Comparison of ENCODE assay signal across 8 cellular contexts in the genomic region with DNA sequence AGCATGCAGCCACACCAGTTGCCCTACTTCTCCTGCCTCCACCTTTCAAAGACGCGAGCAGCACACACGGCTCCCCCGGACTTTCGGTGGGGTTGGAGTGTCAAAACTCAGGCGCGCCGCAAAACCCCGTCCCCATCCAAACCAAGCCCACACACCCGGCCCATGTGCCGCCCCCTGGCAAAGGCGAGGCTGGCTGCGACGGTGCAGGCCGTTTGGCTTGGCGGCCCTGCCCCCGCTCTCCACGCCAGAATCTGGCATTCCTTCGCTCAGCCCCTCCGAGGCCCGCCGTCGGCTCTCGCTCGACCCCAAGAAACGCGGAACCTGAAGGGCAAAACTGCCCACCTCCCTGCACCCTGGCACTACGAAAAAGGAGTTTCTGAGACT. TPM values are rescaled to one million over a fixed set of nuclear protein-coding genes. Genes with fewer than 3 reads are reported as not detected.
DNase-seq lines count a peak whose midpoint lies in the region; ATAC-seq and TF ChIP-seq lines count a peak whose summit lies in the region.
"Not testable (repeated sequence)": the region's sequence is repeated elsewhere in the genome, so short reads cannot be mapped to it uniquely, and the experiment has no call there.

No MANE protein-coding gene starts in this region.

- peak overlapping the region; percentile 52 for H3K4me2 ChIP-seq in HCT116 (ENCODE audit: low read length)

- not testable (repeated sequence) for H3K9me3 ChIP-seq in A673 (ENCODE audit: low read depth, low read length, poor library complexity, severe bottlenecking); HCT116 (ENCODE audit: control insufficient read depth in 1 of 2, insufficient read depth in 1 of 2, low read depth in 1 of 2, low read length in 2 of 2); iPS-15b (ENCODE audit: control insufficient read depth, insufficient read depth, low read length); neuron (ENCODE audit: low read length)

- DNase-seq in A673 (ENCODE audit: low spot score); HCT116 (ENCODE audit: low read depth, low spot score): not testable (repeated sequence)
- peak in 5 of 34 experiments; percentile 0 to 24 (median 4) for DNase-seq in T-cell
- peak; percentile 3 for DNase-seq in activated effector memory CD4-positive, alpha-beta T cell treated with Interleukin-2 at 50 U/mL for 16 hours
- DNase-seq in dorsolateral prefrontal cortex, result peak in 3 of 10 donors; percentile 1 to 39 (median 4)
- DNase-seq in stimulated activated CD8-positive, alpha-beta memory T cell treated with anti-CD3 and anti-CD28 coated beads, Interleukin-4, amount 100 ng/mL, for 48 hours, result peak; percentile 33

- not testable (repeated sequence) for H2AFZ ChIP-seq in HCT116 (ENCODE audit: low read depth, low read length, poor library complexity, severe bottlenecking); neuron (ENCODE audit: low read depth, low read length)

- not testable (repeated sequence) for H3K79me2 ChIP-seq in HCT116 (ENCODE audit: insufficient read depth, low read length)

- H3K4me3 ChIP-seq in A673 (ENCODE audit: low read depth, low read length, poor library complexity, severe bottlenecking), result peak overlapping the region; percentile 48
- peak overlapping the region; percentile 45 to 53 for H3K4me3 ChIP-seq in HCT116 (replicated peaks in 1 of 2; ENCODE audit: low read depth in 1 of 2, low read length in 2 of 2)
- peak overlapping the region; percentile 34 to 74 (median 60) for H3K4me3 ChIP-seq in dorsolateral prefrontal cortex
- H3K4me3 ChIP-seq in iPS-15b (ENCODE audit: low read depth, low read length), result peak overlapping the region; percentile 18
- peak overlapping the region; percentile 50 for H3K4me3 ChIP-seq in neuron (ENCODE audit: low read length)

- TF ChIP-seq RAD21 in HCT116 (IDR thresholded peaks at IDR 0.05; ENCODE audit: low read depth), result not testable (repeated sequence)

- H3K27ac ChIP-seq in A673 (ENCODE audit: low read depth, low read length, poor library complexity, severe bottlenecking); HCT116 (ENCODE audit: low read depth, low read length): not testable (repeated sequence)
- peak overlapping the region in 30 of 59 donors; percentile 30 to 85 (median 62) for H3K27ac ChIP-seq in dorsolateral prefrontal cortex

- RAD21 ChIA-PET in HCT116 (lab: Charles Lee; ENCODE audit: low non-redundant PET in 1 of 2, low total read pairs in 2 of 2, uncharacterized antibody in 2 of 2, unreplicated experiment in 2 of 2), result not testable (repeated sequence)

- H3K36me3 ChIP-seq in A673 (ENCODE audit: insufficient read depth, low read length, poor library complexity, severe bottlenecking); HCT116 (ENCODE audit: control insufficient read depth in 1 of 2, insufficient read depth in 2 of 2, low read length in 2 of 2); iPS-15b (ENCODE audit: control insufficient read depth, insufficient read depth, low read length); neuron (ENCODE audit: insufficient read depth, low read length): not testable (repeated sequence)

- not testable (repeated sequence) for H3K27ac Mint-ChIP-seq in T-cell

- not testable (repeated sequence) for TF ChIP-seq CTCF in A673 (conservative IDR thresholded peaks at IDR 0.05; ENCODE audit: low read depth, low read length); HCT116 (IDR thresholded peaks at IDR 0.05 in 2 of 3, conservative IDR thresholded peaks at IDR 0.05 in 1 of 3; ENCODE audit: borderline replicate concordance in 1 of 3, insufficient read depth in 1 of 3, low read depth in 2 of 3, low read length in 2 of 3); dorsolateral prefrontal cortex (IDR thresholded peaks at IDR 0.05 in 54 of 56, conservative IDR thresholded peaks at IDR 0.05 in 2 of 56; ENCODE audit: low read depth in 1 of 56, partially characterized antibody in 56 of 56)

- peak overlapping the region; percentile 59 for H3K9ac ChIP-seq in HCT116 (ENCODE audit: low read length)
- H3K9ac ChIP-seq in iPS-15b (ENCODE audit: low read depth, low read length), result not testable (repeated sequence)

- not testable (repeated sequence) for BruUV-seq in A673 (replicated peaks; lab: Mats Ljungman, UMichigan); HCT116 (replicated peaks; lab: Mats Ljungman, UMichigan)

- H3K36me3 Mint-ChIP-seq in T-cell, result not testable (repeated sequence)

- POLR2A ChIA-PET in A673 (lab: Charles Lee; ENCODE audit: low non-redundant PET); HCT116 (lab: Charles Lee); T-cell (lab: Charles Lee): not testable (repeated sequence)

- H3K9me2 ChIP-seq in HCT116 (ENCODE audit: insufficient read depth), result not testable (repeated sequence)

- H3K4me1 ChIP-seq in A673 (ENCODE audit: insufficient read depth, low read length, poor library complexity, severe bottlenecking); HCT116 (ENCODE audit: control insufficient read depth in 1 of 2, insufficient read depth in 2 of 2, low read length in 2 of 2); iPS-15b (ENCODE audit: control insufficient read depth, insufficient read depth, low read length); neuron (ENCODE audit: insufficient read depth, low read length): not testable (repeated sequence)

- not testable (repeated sequence) for H3K27me3 Mint-ChIP-seq in T-cell

- not testable (repeated sequence) for H3K27me3 ChIP-seq in A673 (replicated peaks; ENCODE audit: insufficient read depth, low read depth, low read length, poor library complexity); HCT116 (ENCODE audit: insufficient read depth, low read length); dorsolateral prefrontal cortex; iPS-15b (ENCODE audit: control insufficient read depth, insufficient read depth, low read length); neuron (ENCODE audit: insufficient read depth, low read length)

- H3K4me3 Mint-ChIP-seq in T-cell, result peak overlapping the region; percentile 43 to 69 (median 46)

- TF ChIP-seq POLR2A in HCT116 (IDR thresholded peaks at IDR 0.05; ENCODE audit: borderline replicate concordance, extremely low read depth, insufficient read depth, insufficient read length), result not testable (repeated sequence)

- H4K20me1 ChIP-seq in HCT116 (ENCODE audit: insufficient read depth), result not testable (repeated sequence)

- not testable (repeated sequence) for H3K9me3 Mint-ChIP-seq in T-cell

- CTCF ChIA-PET in A673 (lab: Charles Lee); HCT116 (lab: Charles Lee); T-cell (lab: Charles Lee): not testable (repeated sequence)

- H3K4me1 Mint-ChIP-seq in T-cell, result peaks cover 0 to 14% (median 10%) of the 10 kb centered on the region in 3 donors

- ATAC-seq in HCT116; T-cell (replicated peaks in 1 of 4): not testable (repeated sequence)

- intact Hi-C loops in A673 (cut with micrococcal nuclease; ENCODE audit: unreplicated experiment); HCT116 (cut with micrococcal nuclease); dorsolateral prefrontal cortex (cut with DNase I): not testable (repeated sequence)

RNA-seq across cellular contexts. Expression of gene NOTCH2, which starts 0.8 kb away (rescaled TPM):
- 55.7 and 57.9 TPM in 2 replicates for total RNA-seq in A673 (2021)
- 62.9 TPM for total RNA-seq in HCT116 (2021; ENCODE audit: unreplicated experiment)
- polyA plus RNA-seq in HCT116 (2012), result 25.5 and 27.5 TPM in 2 replicates
- 10 to 100 TPM; 66.4 to 88.5 (median 77.8) TPM for total RNA-seq in T-cell
- total RNA-seq in dorsolateral prefrontal cortex, result 100 to 1,000 TPM in 11 of 120 experiments, 10 to 100 TPM in 109; 28.0 to 214 (median 68.0) TPM
